In genomic region chr16:66682271-66682670, GRCh38 we compare ENCODE assay signal across 22 cellular contexts. TPM values are rescaled to one million over a fixed set of nuclear protein-coding genes. Genes with fewer than 3 reads are reported as not detected.
DNase-seq lines count a peak whose midpoint lies in the region; ATAC-seq, FAIRE-seq and TF ChIP-seq lines count a peak whose summit lies in the region.
"Had no signal": no experiment of that assay in that cellular context is flagged by ENCODE, and none has a peak within 500 bp of the region (broad histone marks: within the 10 kb centered on the region; RNA-seq: fewer than 3 reads in every experiment).

No MANE protein-coding gene starts in this region.

- H3K14ac ChIP-seq in mesenchymal stem cell (ENCODE audit: low read length in 2 of 2), result no peak overlapping the region

- no peak overlapping the region for H4K91ac ChIP-seq in mesenchymal stem cell (ENCODE audit: low read length)

- no peak overlapping the region for H2BK15ac ChIP-seq in mesenchymal stem cell (ENCODE audit: low read depth, poor library complexity, severe bottlenecking)

- TF ChIP-seq CTCF in adrenal gland (IDR thresholded peaks at IDR 0.05), result no peak

- H3K23ac ChIP-seq in mesenchymal stem cell (ENCODE audit: low read length in 2 of 2), result no peak overlapping the region

- no peak for ATAC-seq in HG03280 (IDR thresholded peaks at IDR 0.05; ENCODE audit: unreplicated experiment)
- ATAC-seq: sciatic nerve had no signal

- no peak overlapping the region for H2BK12ac ChIP-seq in mesenchymal stem cell (ENCODE audit: low read length in 2 of 2)

- H3K79me1 ChIP-seq in mesenchymal stem cell (replicated peaks; ENCODE audit: low read length, poor library complexity, severe bottlenecking), result peaks cover 29% of the 10 kb centered on the region

- H3K18ac ChIP-seq in mesenchymal stem cell (ENCODE audit: low read depth in 1 of 2, low read length in 2 of 2), result no peak overlapping the region

- H3K4me1 ChIP-seq in mesenchymal stem cell (ENCODE audit: control insufficient read depth, insufficient read depth, low read depth, low read length) (peaks cover 24% of the 10 kb centered on the region), adrenal gland (replicated peaks in 1 of 2) (no peaks in the 10 kb centered on the region)
- H3K4me1 ChIP-seq: upper lobe of left lung had no signal

- no peak overlapping the region for H2BK5ac ChIP-seq in mesenchymal stem cell (ENCODE audit: low read depth, low read length, poor library complexity, severe bottlenecking)

- FAIRE-seq in RCC 7860 (lab: Jason Lieb, UNC), result peak; percentile 76
- FAIRE-seq: GM12892 had no signal

- peak overlapping the region; percentile 17 for H3K9ac ChIP-seq in mesenchymal stem cell (ENCODE audit: low read length)

- H2AFZ ChIP-seq in mesenchymal stem cell (ENCODE audit: low read depth, low read length), result no peak overlapping the region

- H3K36me3 ChIP-seq in mesenchymal stem cell (ENCODE audit: control insufficient read depth in 1 of 2, insufficient read depth in 2 of 2, low read depth in 1 of 2, low read length in 2 of 2) (peaks cover 0 to 4% of the 10 kb centered on the region in 2 experiments), adrenal gland (replicated peaks in 1 of 2) (no peaks in the 10 kb centered on the region)

- H3K4ac ChIP-seq in mesenchymal stem cell (ENCODE audit: low read depth in 1 of 2, low read length in 2 of 2), result no peak overlapping the region

- WGBS in mesenchymal stem cell, result 95% methylated on average over 1 of the region's 1 CpG
- 82 to 97% (median 88%) methylated on average over 1 of the region's 1 CpG for WGBS in adrenal gland, 4 donors

- no peak for TF ChIP-seq POLR2A in adrenal gland (IDR thresholded peaks at IDR 0.05)

- no peak overlapping the region for H4K8ac ChIP-seq in mesenchymal stem cell (ENCODE audit: low read length)

- H3K4me3 ChIP-seq in mesenchymal stem cell (ENCODE audit: insufficient read depth in 1 of 2, low read depth in 1 of 2, low read length in 2 of 2), result no peak overlapping the region
- no peak overlapping the region for H3K4me3 ChIP-seq in adrenal gland
- H3K4me3 ChIP-seq: upper lobe of left lung had no signal

- H3K4me2 ChIP-seq in mesenchymal stem cell (ENCODE audit: low read length, poor library complexity, severe bottlenecking), result no peak overlapping the region

- H2AK5ac ChIP-seq in mesenchymal stem cell (ENCODE audit: low read length, severe bottlenecking), result no peak overlapping the region

- peak overlapping the region; percentile 77 for H3K27ac ChIP-seq in mesenchymal stem cell (ENCODE audit: low read length, poor library complexity, severe bottlenecking)
- no peak overlapping the region for H3K27ac ChIP-seq in adrenal gland
- H3K27ac ChIP-seq: upper lobe of left lung had no signal

- H3K9me3 ChIP-seq in mesenchymal stem cell (ENCODE audit: control insufficient read depth, low read length) (no peaks in the 10 kb centered on the region), adrenal gland (replicated peaks in 1 of 3) (no peaks in the 10 kb centered on the region)
- H3K9me3 ChIP-seq: upper lobe of left lung had no signal

- no peaks in the 10 kb centered on the region for H3K27me3 ChIP-seq in mesenchymal stem cell (ENCODE audit: control insufficient read depth in 1 of 2, insufficient read depth in 1 of 2, low read length in 2 of 2)
- no peaks in the 10 kb centered on the region for H3K27me3 ChIP-seq in adrenal gland
- H3K27me3 ChIP-seq: upper lobe of left lung had no signal

- no peak overlapping the region for H2BK120ac ChIP-seq in mesenchymal stem cell (ENCODE audit: low read depth, low read length)

- intact Hi-C loops in adrenal gland (cut with DNase I), result no loop called here

- DNase-seq in AG08395 (ENCODE audit: low spot score) (peak; percentile 51), RCC 7860 (ENCODE audit: low spot score) (no peak), dedifferentiated amniotic fluid mesenchymal stem cell (ENCODE audit: extremely low spot score) (peak; percentile 28), mesenchymal stem cell (no peak), adrenal gland (no peak), NCI-H2107 treated with DMSO at 0.1 percent for 48 hours (lab: John Stamatoyannopoulos, UW; ENCODE audit: unreplicated experiment) (no peak), ureter (ENCODE audit: low spot score) (no peak)
- DNase-seq: 8988T; activated CD4-positive, alpha-beta T cell treated with anti-CD3 and anti-CD28 coated beads for 48 hours; activated T-cell treated with anti-CD3 and anti-CD28 coated beads, Interleukin-2, amount 50 U/mL, for 24 hours; amniotic stem cell; central memory CD4-positive, alpha-beta T cell; DND-41; NCI-H1092 treated with DMSO at 0.1 percent for 48 hours; NCI-H1930; NCI-H526 treated with DMSO at 0.1 percent for 48 hours; posterior cingulate gyrus; stimulated activated CD8-positive, alpha-beta memory T cell treated with anti-CD3 and anti-CD28 coated beads, Interleukin-4, amount 100 ng/mL, for 48 hours; upper lobe of left lung had no signal

RNA-seq across cellular contexts. Expression of gene CMTM4, which starts 14.3 kb away (rescaled TPM):
- polyA plus RNA-seq in mesenchymal stem cell (2013, experiment 1 of 2), result 9.1 TPM
- polyA plus RNA-seq in mesenchymal stem cell (2013, experiment 2 of 2), result 8.8 TPM
- total RNA-seq in adrenal gland, result 10 to 100 TPM; 14.3 to 24.4 (median 20.7) TPM
- polyA plus RNA-seq in adrenal gland, result 10 to 100 TPM in 1 of 3 donors, 1 to 10 TPM in 2; 9.2 to 10.6 (median 9.5) TPM
- total RNA-seq in ureter, result 31.6 TPM

Comparison
In these comparisons a context has a peak if more than half of its experiments do, and no peak if none do; other contexts are left out.
1. DNase-seq: peak in AG08395 (single experiment) and dedifferentiated amniotic fluid mesenchymal stem cell (single experiment); none in RCC 7860 (single experiment), mesenchymal stem cell (single experiment), adrenal gland (0 of 7), NCI-H2107 treated with DMSO at 0.1 percent for 48 hours (single experiment) and ureter (single experiment).